ENCODE assay signal across 19 cellular contexts in the genomic region with DNA sequence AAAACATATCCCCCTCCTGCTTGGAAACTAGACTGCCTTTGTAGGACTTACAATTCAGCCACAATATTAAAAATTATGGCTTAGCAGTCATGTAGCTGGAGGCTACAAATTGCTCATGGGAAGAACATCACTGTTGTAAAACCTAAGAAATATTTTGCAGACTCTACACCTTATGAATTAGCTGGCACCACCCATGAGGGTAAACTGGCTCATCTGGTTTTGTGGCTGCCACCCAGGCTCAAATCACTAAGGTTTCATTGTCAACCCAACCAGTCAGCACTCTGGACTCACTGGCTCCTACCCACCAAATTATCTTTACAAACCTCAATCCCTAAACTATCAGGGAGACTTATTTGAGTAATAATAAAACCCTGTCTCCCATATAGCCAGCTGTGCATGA.
DNase-seq lines count a peak whose midpoint lies in the region; ATAC-seq and TF ChIP-seq lines count a peak whose summit lies in the region.
"Had no signal": no experiment of that assay in that cellular context is flagged by ENCODE, and none has a peak within 500 bp of the region (broad histone marks: within the 10 kb centered on the region; RNA-seq: fewer than 3 reads in every experiment).

No MANE protein-coding gene starts in this region.

- no peak for ATAC-seq in activated T-cell treated with anti-CD3 and anti-CD28 coated beads, Interleukin-2, amount 50 U/mL, for 4 hours

- no peak overlapping the region for H3K4me3 Mint-ChIP-seq in activated T-cell treated with anti-CD3 and anti-CD28 coated beads, Interleukin-2, amount 50 U/mL, for 4 hours
- H3K4me3 Mint-ChIP-seq: CD4-positive, alpha-beta T cell had no signal

- H3K36me3 Mint-ChIP-seq in activated T-cell treated with anti-CD3 and anti-CD28 coated beads, Interleukin-2, amount 50 U/mL, for 4 hours (ENCODE audit: insufficient read depth), result no peaks in the 10 kb centered on the region

- intact Hi-C loops in thyroid gland (cut with DNase I), result no loop called here

- no peaks in the 10 kb centered on the region for H3K36me3 ChIP-seq in thyroid gland

- no peak for TF ChIP-seq POLR2A in thyroid gland (IDR thresholded peaks at IDR 0.05)

- no peaks in the 10 kb centered on the region for H3K27me3 ChIP-seq in thyroid gland

- peaks cover 25 to 28% of the 10 kb centered on the region in 2 donors for H3K4me1 ChIP-seq in thyroid gland
- H3K4me1 ChIP-seq: Caco-2 had no signal

- H3K9me3 Mint-ChIP-seq in activated T-cell treated with anti-CD3 and anti-CD28 coated beads, Interleukin-2, amount 50 U/mL, for 4 hours, result no peaks in the 10 kb centered on the region

- no peak overlapping the region for H3K4me3 ChIP-seq in thyroid gland (replicated peaks in 1 of 3)

- H3K4me1 Mint-ChIP-seq in activated T-cell treated with anti-CD3 and anti-CD28 coated beads, Interleukin-2, amount 50 U/mL, for 4 hours (ENCODE audit: low read depth), result no peaks in the 10 kb centered on the region

- H3K9me3 ChIP-seq in thyroid gland, result no peaks in the 10 kb centered on the region
- H3K9me3 ChIP-seq: Caco-2 had no signal

- H3K27ac ChIP-seq in epithelial cell of prostate (peak overlapping the region; percentile 68), thyroid gland (peak overlapping the region in 1 of 3 donors; percentile 30)

- DNase-seq in NCI-H1417 (lab: John Stamatoyannopoulos, UW) (peak in 2 of 3 experiments; percentile 1 to 33), NCI-H1417 treated with DMSO at 0.1 percent for 48 hours (lab: John Stamatoyannopoulos, UW) (no peak), NCI-H748 (lab: John Stamatoyannopoulos, UW; ENCODE audit: unreplicated experiment) (peak; percentile 49), epithelial cell of prostate (ENCODE audit: low read depth, low spot score) (peak; percentile 72), thyroid gland (peak; percentile 14 to 35), T-helper 9 cell (no peak)
- no peak for DNase-seq in stimulated activated CD4-positive, alpha-beta T cell treated with anti-CD3 and anti-CD28 coated beads, Interleukin-4, amount 100 ng/mL, for 1 hour
- no peak for DNase-seq in activated T-cell treated with anti-CD3 and anti-CD28 coated beads, Interleukin-2, amount 50 U/mL, for 4 hours
- DNase-seq: 8988T; Caco-2; CD4-positive, alpha-beta T cell; KBM-7; MV-4-11; NCI-H187 treated with DMSO at 0.1 percent for 48 hours; NCI-H2171; NCI-H69; OCI-M1; RPMI8226; SIG-M5 had no signal

- TF ChIP-seq CTCF in thyroid gland (IDR thresholded peaks at IDR 0.05), result no peak

- no peaks in the 10 kb centered on the region for H3K27me3 Mint-ChIP-seq in activated T-cell treated with anti-CD3 and anti-CD28 coated beads, Interleukin-2, amount 50 U/mL, for 4 hours (ENCODE audit: low read depth)
- H3K27me3 Mint-ChIP-seq: CD4-positive, alpha-beta T cell had no signal

Comparison
In these comparisons a context has a peak if more than half of its experiments do, and no peak if none do; other contexts are left out.
1. DNase-seq: peak in NCI-H1417 (2 of 3), NCI-H748 (single experiment), epithelial cell of prostate (single experiment) and thyroid gland (2 of 2); none in NCI-H1417 treated with DMSO at 0.1 percent for 48 hours (single experiment), stimulated activated CD4-positive, alpha-beta T cell treated with anti-CD3 and anti-CD28 coated beads, Interleukin-4, amount 100 ng/mL, for 1 hour (single experiment), activated T-cell treated with anti-CD3 and anti-CD28 coated beads, Interleukin-2, amount 50 U/mL, for 4 hours (single experiment) and T-helper 9 cell (single experiment).